Comparison of ENCODE assay signal across 1 cellular context in the genomic region with DNA sequence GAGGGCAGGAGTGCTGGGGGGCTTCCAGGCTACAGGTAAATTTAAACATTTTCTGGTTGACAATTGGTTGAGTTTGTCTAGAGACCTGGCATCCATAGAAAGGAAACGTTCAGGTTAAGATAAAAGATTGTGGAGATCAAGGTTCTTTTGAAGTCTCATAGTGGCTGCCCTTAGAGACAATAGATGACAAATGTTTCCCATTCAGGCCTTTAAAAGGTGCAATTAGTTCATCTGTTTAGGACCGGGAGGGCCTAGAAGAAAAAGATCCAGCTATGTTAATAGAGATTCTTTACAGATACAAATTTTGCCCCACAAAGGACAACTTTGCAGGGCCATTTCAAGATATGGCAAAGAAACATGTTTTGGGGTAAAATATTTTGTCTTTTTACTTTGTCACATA.
A peak's percentile ranks its signal among the peaks of the same experiment; 100 is the strongest.
TF ChIP-seq lines count a peak whose summit lies in the region.

No MANE protein-coding gene starts in this region.

TF ChIP-seq in H1, 55 proteins besides CTCF, POLR2A, EP300 and RAD21:
- TF ChIP-seq NANOG (IDR thresholded peaks at IDR 0.05; ENCODE audit: insufficient read depth, low read depth, low read length, poor library complexity, severe bottlenecking) = peak; percentile 67
